ENCODE assay signal across 8 cellular contexts in genomic region chr4:39638358-39639239, GRCh38. TPM values are rescaled to one million over a fixed set of nuclear protein-coding genes. Genes with fewer than 3 reads are reported as not detected.
A peak's percentile ranks its signal among the peaks of the same experiment; 100 is the strongest.
DNase-seq lines count a peak whose midpoint lies in the region; ATAC-seq, FAIRE-seq and TF ChIP-seq lines count a peak whose summit lies in the region.

Gene SMIM14 (minus strand): TSS chr4:39638865. CDS start chr4:39605145, 33,720 bp downstream.

- peak within 1 kb of the TSS; percentile 83 to 95 (median 87) for H3K4me3 ChIP-seq in HepG2 (replicated peaks in 1 of 3; ENCODE audit: insufficient read depth in 1 of 3, low read depth in 2 of 3, low read length in 3 of 3)

- H4K20me1 ChIP-seq in HepG2 (ENCODE audit: insufficient read depth, low read length), result no peaks in the 10 kb centered on the region

- WGBS in HepG2 (ENCODE audit: low lambda C conversion rate), result 1% methylated on average over 26 of the region's 75 CpGs

- peaks cover 54% of the 10 kb centered on the region for H3K4me1 ChIP-seq in HepG2 (ENCODE audit: insufficient read depth, low read length)

- FAIRE-seq in HepG2 (lab: Jason Lieb, UNC), result peak; percentile 68

- peaks cover 33% of the 10 kb centered on the region for H3K36me3 Mint-ChIP-seq in dendritic cell treated with granulocyte-macrophage colony-stimulating factor and Interleukin-4, amounts not matched to agents 40 ng/mL and 50 ng/mL, for 4 days (ENCODE audit: low read depth)

- in situ Hi-C loops in HepG2 (cut with HindIII; ENCODE audit: extremely low pct_ligation_motif_present, low pct_unique_long_range_greater_than_20kb), result loop anchor here (5.0 kb wide), 1 partner anchor 111 kb away; the partner anchor contains the start of gene UGDH

- no TSS peak for BruUV-seq in HepG2 (replicated peaks; lab: Mats Ljungman, UMichigan)

- no peaks in the 10 kb centered on the region for H3K27me3 Mint-ChIP-seq in dendritic cell treated with granulocyte-macrophage colony-stimulating factor and Interleukin-4, amounts not matched to agents 40 ng/mL and 50 ng/mL, for 4 days

- 0 out of 2 replicates have a peak, but pooled peaks have one; percentile 28 for TF ChIP-seq RAD21 in HepG2 (CRISPR knock-in tag; IDR thresholded peaks at IDR 0.05)

- H3K4me2 ChIP-seq in HepG2 (ENCODE audit: low read depth, low read length), result peak within 1 kb of the TSS; percentile 89

- peaks cover 24% of the 10 kb centered on the region for H3K79me2 ChIP-seq in HepG2 (ENCODE audit: insufficient read depth, low read length)

- peak within 1 kb of the TSS; percentile 92 for H3K27ac ChIP-seq in HepG2 (ENCODE audit: extremely low read length, insufficient read depth, low read length)

- peaks cover 35% of the 10 kb centered on the region for H3K4me1 Mint-ChIP-seq in dendritic cell treated with granulocyte-macrophage colony-stimulating factor and Interleukin-4, amounts not matched to agents 40 ng/mL and 50 ng/mL, for 4 days (ENCODE audit: low read depth)

- H3K4me3 Mint-ChIP-seq in dendritic cell treated with granulocyte-macrophage colony-stimulating factor and Interleukin-4, amounts not matched to agents 40 ng/mL and 50 ng/mL, for 4 days, result peak within 1 kb of the TSS; percentile 90

- DNase-seq in C1 segment of cervical spinal cord (lab: John Stamatoyannopoulos, UW) (peak; percentile 92 to 99 (median 98)), NCI-H69 (lab: John Stamatoyannopoulos, UW) (peak; percentile 96), HepG2 (ENCODE audit: low spot score) (peak; percentile 96)
- DNase-seq in activated CD4-positive, alpha-beta T cell treated with anti-CD3 and anti-CD28 coated beads, Interleukin-2, amount 50 U/mL, for 4 hours, result peak; percentile 88
- DNase-seq in stimulated activated CD4-positive, alpha-beta T cell treated with anti-CD3 and anti-CD28 coated beads, Interleukin-2, amount 100 ng/mL, for 48 hours, result peak; percentile 81 to 87

- no peaks in the 10 kb centered on the region for H3K9me3 Mint-ChIP-seq in dendritic cell treated with granulocyte-macrophage colony-stimulating factor and Interleukin-4, amounts not matched to agents 40 ng/mL and 50 ng/mL, for 4 days

- TF ChIP-seq EP300 in HepG2 (IDR thresholded peaks at IDR 0.05; ENCODE audit: low read depth in 2 of 2, low read length in 2 of 2) (peak; percentile 31 to 58; a peak in 2 of 4 replicates), HepG2 (CRISPR knock-in tag; IDR thresholded peaks at IDR 0.05; ENCODE audit: borderline replicate concordance) (peak; percentile 35; the same call in 1 of the 2 replicates)

- peak within 1 kb of the TSS; percentile 71 for H2AFZ ChIP-seq in HepG2 (ENCODE audit: low read length)

- POLR2A ChIA-PET in HepG2 (lab: Yijun Ruan, JAX), result interaction anchor here (0.7 to 4.2 kb wide), 28 partner anchors 9 to 420 kb away, joined by 3 to 67 read pairs (median 6); partner anchors contain the start of genes LIAS, RPL9, UBE2K and UGDH

- H3K9me3 ChIP-seq in HepG2 (ENCODE audit: low read length), result no peaks in the 10 kb centered on the region

- CTCF ChIA-PET in HepG2 (lab: Yijun Ruan, JAX; ENCODE audit: low intra/inter-chr PET ratio, low total read pairs), result no interaction called here

- TF ChIP-seq CTCF in HepG2 (CRISPR knock-in tag; IDR thresholded peaks at IDR 0.05), result peak; percentile 36

- H3K27me3 ChIP-seq in HepG2 (ENCODE audit: control insufficient read depth in 1 of 2, insufficient read depth in 2 of 2, low read length in 2 of 2), result no peaks in the 10 kb centered on the region; a peak in 1 of 5 replicates

- ATAC-seq in GM19328 (IDR thresholded peaks at IDR 0.05; ENCODE audit: unreplicated experiment), result peak; percentile 68
- ATAC-seq in HG03469 (IDR thresholded peaks at IDR 0.05; ENCODE audit: unreplicated experiment), result peak; percentile 60
- ATAC-seq in HepG2, result peak; percentile 92

- peak; percentile 87 to 92 for TF ChIP-seq POLR2A in HepG2 (IDR thresholded peaks at IDR 0.05; ENCODE audit: insufficient read depth in 1 of 2, low read depth in 2 of 2, low read length in 2 of 2)

- H3K9ac ChIP-seq in HepG2 (ENCODE audit: insufficient read depth, low read depth, low read length), result peak within 1 kb of the TSS; percentile 93

- intact Hi-C loops in dendritic cell treated with granulocyte-macrophage colony-stimulating factor and Interleukin-4, amounts not matched to agents 40 ng/mL and 50 ng/mL, for 4 days (cut with micrococcal nuclease), result loop anchor here (2.0 to 5.0 kb wide), 4 partner anchors 14 to 181 kb away; partner anchors contain the start of genes LIAS, RPL9, UBE2K and UGDH
- intact Hi-C loops in HepG2 (cut with micrococcal nuclease; ENCODE audit: unreplicated experiment), result loop anchor here (1.0 to 10.0 kb wide), 4 partner anchors 26 to 174 kb away; partner anchors contain the start of gene UGDH

- peaks cover 0 to 1% of the 10 kb centered on the region in 2 experiments; a peak in 1 of 5 replicates for H3K36me3 ChIP-seq in HepG2 (replicated peaks in 1 of 2; ENCODE audit: control insufficient read depth in 1 of 2, insufficient read depth in 2 of 2, low read length in 2 of 2)

- peak within 1 kb of the TSS; percentile 95 for H3K27ac Mint-ChIP-seq in dendritic cell treated with granulocyte-macrophage colony-stimulating factor and Interleukin-4, amounts not matched to agents 40 ng/mL and 50 ng/mL, for 4 days

TF ChIP-seq in HepG2, 621 proteins besides CTCF, POLR2A, EP300 and RAD21 (continues in another document):
- TF ChIP-seq, protein P1, sequence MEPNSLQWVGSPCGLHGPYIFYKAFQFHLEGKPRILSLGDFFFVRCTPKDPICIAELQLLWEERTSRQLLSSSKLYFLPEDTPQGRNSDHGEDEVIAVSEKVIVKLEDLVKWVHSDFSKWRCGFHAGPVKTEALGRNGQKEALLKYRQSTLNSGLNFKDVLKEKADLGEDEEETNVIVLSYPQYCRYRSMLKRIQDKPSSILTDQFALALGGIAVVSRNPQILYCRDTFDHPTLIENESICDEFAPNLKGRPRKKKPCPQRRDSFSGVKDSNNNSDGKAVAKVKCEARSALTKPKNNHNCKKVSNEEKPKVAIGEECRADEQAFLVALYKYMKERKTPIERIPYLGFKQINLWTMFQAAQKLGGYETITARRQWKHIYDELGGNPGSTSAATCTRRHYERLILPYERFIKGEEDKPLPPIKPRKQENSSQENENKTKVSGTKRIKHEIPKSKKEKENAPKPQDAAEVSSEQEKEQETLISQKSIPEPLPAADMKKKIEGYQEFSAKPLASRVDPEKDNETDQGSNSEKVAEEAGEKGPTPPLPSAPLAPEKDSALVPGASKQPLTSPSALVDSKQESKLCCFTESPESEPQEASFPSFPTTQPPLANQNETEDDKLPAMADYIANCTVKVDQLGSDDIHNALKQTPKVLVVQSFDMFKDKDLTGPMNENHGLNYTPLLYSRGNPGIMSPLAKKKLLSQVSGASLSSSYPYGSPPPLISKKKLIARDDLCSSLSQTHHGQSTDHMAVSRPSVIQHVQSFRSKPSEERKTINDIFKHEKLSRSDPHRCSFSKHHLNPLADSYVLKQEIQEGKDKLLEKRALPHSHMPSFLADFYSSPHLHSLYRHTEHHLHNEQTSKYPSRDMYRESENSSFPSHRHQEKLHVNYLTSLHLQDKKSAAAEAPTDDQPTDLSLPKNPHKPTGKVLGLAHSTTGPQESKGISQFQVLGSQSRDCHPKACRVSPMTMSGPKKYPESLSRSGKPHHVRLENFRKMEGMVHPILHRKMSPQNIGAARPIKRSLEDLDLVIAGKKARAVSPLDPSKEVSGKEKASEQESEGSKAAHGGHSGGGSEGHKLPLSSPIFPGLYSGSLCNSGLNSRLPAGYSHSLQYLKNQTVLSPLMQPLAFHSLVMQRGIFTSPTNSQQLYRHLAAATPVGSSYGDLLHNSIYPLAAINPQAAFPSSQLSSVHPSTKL (CRISPR knock-in tag; IDR thresholded peaks at IDR 0.05), result peak; percentile 64; the same call in 1 of the 2 replicates

RNA-seq across cellular contexts. Expression of gene SMIM14, which starts in this region (rescaled TPM):
- total RNA-seq in HepG2 (2016; rRNA removed; fragmentation: Illumina TruSeq; extraction: Trizol), result 16.3 and 26.2 TPM in 2 replicates
- total RNA-seq in HepG2 (2016; cell fraction: cytosol; rRNA removed; fragmentation: Illumina TruSeq; extraction: Trizol; ENCODE audit: low read depth), result 2.3 and 3.0 TPM in 2 replicates
- total RNA-seq in HepG2 (2016; cell fraction: insoluble cytoplasmic fraction; rRNA removed; fragmentation: Illumina TruSeq; extraction: Trizol), result 16.9 and 24.5 TPM in 2 replicates
- 7.0 and 8.1 TPM in 2 replicates for total RNA-seq in HepG2 (2016; cell fraction: membrane; rRNA removed; fragmentation: Illumina TruSeq; extraction: Trizol)
- 4.2 and 6.0 TPM in 2 replicates for total RNA-seq in HepG2 (2016; cell fraction: nucleus; rRNA removed; fragmentation: Illumina TruSeq; extraction: Trizol)
- polyA plus RNA-seq in HepG2 (2011; rRNA removed), result 20.1 and 28.1 TPM in 2 replicates
- polyA plus RNA-seq in HepG2 (2011; cell fraction: cytosol; rRNA removed), result 12.9 and 16.5 TPM in 2 replicates
- 3.0 and 7.6 TPM in 2 replicates for polyA plus RNA-seq in HepG2 (2011; cell fraction: nucleus; rRNA removed)
- polyA plus RNA-seq in HepG2 (2012), result 16.0 and 17.5 TPM in 2 replicates
- polyA plus RNA-seq in HepG2 (2016; cell fraction: cytosol; fragmentation: Illumina TruSeq; extraction: Trizol; ENCODE audit: low read depth), result 3.3 and 4.9 TPM in 2 replicates
- 22.5 and 24.5 TPM in 2 replicates for polyA plus RNA-seq in HepG2 (2016; cell fraction: insoluble cytoplasmic fraction; fragmentation: Illumina TruSeq; extraction: Trizol; ENCODE audit: low read depth)
- polyA plus RNA-seq in HepG2 (2016; cell fraction: membrane; fragmentation: Illumina TruSeq; extraction: Trizol; ENCODE audit: low read depth), result 7.2 and 7.6 TPM in 2 replicates
- 12.5 and 14.8 TPM in 2 replicates for polyA plus RNA-seq in HepG2 (2016; cell fraction: nucleus; fragmentation: Illumina TruSeq; extraction: Trizol; ENCODE audit: insufficient read depth, low read depth)
- polyA minus RNA-seq in HepG2 (2011; rRNA and poly(A)+ RNA removed; ENCODE audit: low replicate concordance), result 5.9 and 20.5 TPM in 2 replicates
- 18.6 and 21.3 TPM in 2 replicates for polyA minus RNA-seq in HepG2 (2011; cell fraction: cytosol; rRNA and poly(A)+ RNA removed)
- polyA minus RNA-seq in HepG2 (2011; cell fraction: nucleus; rRNA and poly(A)+ RNA removed), result 4.4 and 6.1 TPM in 2 replicates

Comparison
In these comparisons a context has a peak if more than half of its experiments do, and no peak if none do; other contexts are left out.
1. Peak in every context shown above with its lines: DNase-seq, ATAC-seq, H3K4me3 ChIP-seq and H3K27ac ChIP-seq.